Comparison of ENCODE assay signal across 8 cellular contexts in genomic region chr22:30422481-30423295, GRCh38. TPM values are rescaled to one million over a fixed set of nuclear protein-coding genes. Genes with fewer than 3 reads are reported as not detected.
A peak's percentile ranks its signal among the peaks of the same experiment; 100 is the strongest.
DNase-seq lines count a peak whose midpoint lies in the region; ATAC-seq and TF ChIP-seq lines count a peak whose summit lies in the region.

No MANE protein-coding gene starts in this region.

- no peaks in the 10 kb centered on the region for H3K27me3 ChIP-seq in CD8-positive, alpha-beta T cell (ENCODE audit: insufficient read depth, low read length)

- peak in 4 of 7 experiments; percentile 17 to 52 (median 40) for DNase-seq in CD8-positive, alpha-beta T cell
- DNase-seq in KBM-7 (peak; percentile 18), WTC11 (ENCODE audit: low spot score) (peak; percentile 46), epithelial cell of prostate (ENCODE audit: low read depth, low spot score) (peak; percentile 81), mucosa of gallbladder (ENCODE audit: low spot score) (peak; percentile 79), superior temporal gyrus (ENCODE audit: extremely low spot score) (peak; percentile 51), putamen (ENCODE audit: low spot score) (no peak)

- peak overlapping the region; percentile 97 for H3K27ac Mint-ChIP-seq in CD8-positive, alpha-beta T cell
- H3K27ac Mint-ChIP-seq in WTC11 = peak overlapping the region; percentile 87

- in situ Hi-C loops in KBM-7 (cut with MboI; ENCODE audit: low pct_unique_long_range_greater_than_20kb, low sequenced_read_pairs) = no loop called here

- H3K4me3 ChIP-seq in CD8-positive, alpha-beta T cell (ENCODE audit: low read depth, low read length) = peak overlapping the region; percentile 69

- peak overlapping the region; percentile 93 for H3K4me3 Mint-ChIP-seq in CD8-positive, alpha-beta T cell
- peak overlapping the region; percentile 83 for H3K4me3 Mint-ChIP-seq in WTC11

- peaks cover 12% of the 10 kb centered on the region for H3K36me3 ChIP-seq in CD8-positive, alpha-beta T cell (ENCODE audit: insufficient read depth, low read length)

- H3K36me3 Mint-ChIP-seq in CD8-positive, alpha-beta T cell = peaks cover 65% of the 10 kb centered on the region
- H3K36me3 Mint-ChIP-seq in WTC11 = peaks cover 34% of the 10 kb centered on the region

- H3K9me3 ChIP-seq in CD8-positive, alpha-beta T cell (ENCODE audit: low read length) = no peaks in the 10 kb centered on the region

- H3K27ac ChIP-seq in CD8-positive, alpha-beta T cell (ENCODE audit: low read depth, low read length) = peak overlapping the region; percentile 89
- H3K27ac ChIP-seq in epithelial cell of prostate = peak overlapping the region; percentile 99

- POLR2A ChIA-PET in CD8-positive, alpha-beta T cell (lab: Charles Lee) = interaction anchor here (0.7 to 7.9 kb wide), 10 partner anchors 10 to 810 kb away, joined by 3 to 64 read pairs (median 8); partner anchors contain the start of genes CASTOR1 and SEC14L2
- POLR2A ChIA-PET in WTC11 (lab: Charles Lee) = interaction anchor here (0.8 to 3.2 kb wide), 7 partner anchors 10 to 135 kb away, joined by 3 to 35 read pairs (median 7); partner anchors contain the start of genes CCDC157, RNF215, SEC14L2 and SF3A1

- intact Hi-C loops in CD8-positive, alpha-beta T cell (cut with DNase I, micrococcal nuclease) = loop anchor here in 1 of 2 experiments (1.0 to 10.0 kb wide), 9 partner anchors 8 to 1330 kb away; partner anchors contain the start of genes CCDC157, DEPDC5, MORC2 and NF2

- TF ChIP-seq CTCF in CD8-positive, alpha-beta T cell (IDR thresholded peaks at IDR 0.05) = no peak
- no peak for TF ChIP-seq CTCF in WTC11 (IDR thresholded peaks at IDR 0.05)

- peaks cover 41% of the 10 kb centered on the region for H3K4me1 ChIP-seq in CD8-positive, alpha-beta T cell (ENCODE audit: insufficient read depth, low read length)

- no peaks in the 10 kb centered on the region for H3K9me3 Mint-ChIP-seq in CD8-positive, alpha-beta T cell
- H3K9me3 Mint-ChIP-seq in WTC11 = no peaks in the 10 kb centered on the region

- CTCF ChIA-PET in CD8-positive, alpha-beta T cell (lab: Charles Lee) = interaction anchor here (0.6 to 14.0 kb wide), 9 partner anchors 10 to 134 kb away, joined by 3 to 210 read pairs (median 10); partner anchors contain the start of genes CASTOR1, RNF215 and SEC14L2
- CTCF ChIA-PET in WTC11 (lab: Charles Lee) = interaction anchor here (0.6 to 6.3 kb wide), 14 partner anchors 10 to 1119 kb away, joined by 3 to 149 read pairs (median 6); partner anchors contain the start of genes CASTOR1, RNF215, SEC14L2 and TBC1D10A

- peaks cover 61% of the 10 kb centered on the region for H3K4me1 Mint-ChIP-seq in CD8-positive, alpha-beta T cell (ENCODE audit: low read depth)
- peaks cover 32% of the 10 kb centered on the region for H3K4me1 Mint-ChIP-seq in WTC11

- ATAC-seq in CD8-positive, alpha-beta T cell = no peak
- ATAC-seq in WTC11 (peak; percentile 1), GM21423 (IDR thresholded peaks at IDR 0.05; ENCODE audit: unreplicated experiment) (no peak)

- no peaks in the 10 kb centered on the region for H3K27me3 Mint-ChIP-seq in CD8-positive, alpha-beta T cell (ENCODE audit: low read depth)
- H3K27me3 Mint-ChIP-seq in WTC11 (ENCODE audit: low read depth) = no peaks in the 10 kb centered on the region; the same call in 1 of the 2 replicates

TF ChIP-seq in WTC11, 78 proteins besides CTCF, POLR2A, EP300 and RAD21:
- TF ChIP-seq ETV6 (CRISPR knock-in tag; IDR thresholded peaks at IDR 0.05) = 0 out of 2 replicates have a peak, but pooled peaks have one; percentile 28
- no peak for TF ChIP-seq ZBTB43 (CRISPR knock-in tag; IDR thresholded peaks at IDR 0.05)
- TF ChIP-seq ZNF219 (CRISPR knock-in tag; IDR thresholded peaks at IDR 0.05; ENCODE audit: borderline replicate concordance) = no peak
- TF ChIP-seq FOXP4 (CRISPR knock-in tag; IDR thresholded peaks at IDR 0.05) = no peak
- TF ChIP-seq IRF1 (CRISPR knock-in tag; IDR thresholded peaks at IDR 0.05) = no peak
- TF ChIP-seq ZBTB21 (CRISPR knock-in tag; IDR thresholded peaks at IDR 0.05; ENCODE audit: borderline replicate concordance) = peak; percentile 1; the same call in 1 of the 2 replicates
- no peak for TF ChIP-seq JUN (CRISPR knock-in tag; IDR thresholded peaks at IDR 0.05)
- TF ChIP-seq FOXP1 (CRISPR knock-in tag; IDR thresholded peaks at IDR 0.05; ENCODE audit: borderline replicate concordance) = no peak
- peak; percentile 28; the same call in 1 of the 2 replicates for TF ChIP-seq ZNF423 (CRISPR knock-in tag; IDR thresholded peaks at IDR 0.05)
- TF ChIP-seq ZNF396 (CRISPR knock-in tag; IDR thresholded peaks at IDR 0.05; ENCODE audit: borderline replicate concordance) = no peak
- 0 out of 2 replicates have a peak, but pooled peaks have one; percentile 3 for TF ChIP-seq CREM (CRISPR knock-in tag; IDR thresholded peaks at IDR 0.05)
- no peak for TF ChIP-seq ZNF532 (CRISPR knock-in tag; IDR thresholded peaks at IDR 0.05; ENCODE audit: borderline replicate concordance)
- no peak for TF ChIP-seq FOXK1 (CRISPR knock-in tag; IDR thresholded peaks at IDR 0.05)
- no peak for TF ChIP-seq RORB (CRISPR knock-in tag; IDR thresholded peaks at IDR 0.05)

RNA-seq across cellular contexts. Expression of gene MTFP1, which starts 2.9 kb away (rescaled TPM):
- 100 to 1,000 TPM; 109 to 117 TPM for total RNA-seq in CD8-positive, alpha-beta T cell
- total RNA-seq in WTC11 (2021) (75.0 to 78.7 TPM (median 75.5 TPM) in 3 replicates), mucosa of gallbladder (20.0 TPM)

RNA-seq across cellular contexts. Expression of gene SEC14L2, which starts 25.9 kb away (rescaled TPM):
- total RNA-seq in CD8-positive, alpha-beta T cell = 100 to 1,000 TPM; 239 to 241 TPM
- total RNA-seq in WTC11 (2021) = 2.4 to 3.9 TPM (median 3.9 TPM) in 3 replicates
- 35.4 TPM for total RNA-seq in mucosa of gallbladder

RNA-seq across cellular contexts. Expression of gene RNF215, which starts 35.5 kb away (rescaled TPM):
- 1 to 10 TPM; 7.0 to 7.4 TPM for total RNA-seq in CD8-positive, alpha-beta T cell
- total RNA-seq in WTC11 (2021) = 25.4 to 28.6 TPM (median 27.6 TPM) in 3 replicates
- total RNA-seq in mucosa of gallbladder = 31.2 TPM

RNA-seq across cellular contexts. Expression of gene SEC14L3, which starts 49.1 kb away (rescaled TPM):
- total RNA-seq in CD8-positive, alpha-beta T cell = not detected
- total RNA-seq in WTC11 (2021) = not detected in 3 replicates
- not detected for total RNA-seq in mucosa of gallbladder
